10 cellular contexts compared by ENCODE assay signal in genomic region chr2:222424729-222425671, GRCh38. TPM values are rescaled to one million over a fixed set of nuclear protein-coding genes. Genes with fewer than 3 reads are reported as not detected.
DNase-seq lines count a peak whose midpoint lies in the region; ATAC-seq, FAIRE-seq and TF ChIP-seq lines count a peak whose summit lies in the region.
"Had no signal": no experiment of that assay in that cellular context is flagged by ENCODE, and none has a peak within 500 bp of the region (broad histone marks: within the 10 kb centered on the region; RNA-seq: fewer than 3 reads in every experiment).

No MANE protein-coding gene starts in this region.

- H3K4me1 ChIP-seq in endothelial cell of umbilical vein (ENCODE audit: control insufficient read depth, extremely low read depth, insufficient read depth, low read length), result no peaks in the 10 kb centered on the region

- dilution Hi-C loops in endothelial cell of umbilical vein (cut with MboI; ENCODE audit: extremely low pct_ligation_motif_present, low sequenced_read_pairs), result no loop called here

- H3K4me3 Mint-ChIP-seq in activated CD4-positive, alpha-beta T cell treated with anti-CD3 and anti-CD28 coated beads, Interleukin-2, amount 10 ng/mL, durations not matched to agents 7 days and 5 days, result peak overlapping the region; percentile 72
- peak overlapping the region; percentile 87 for H3K4me3 Mint-ChIP-seq in neural crest cell

- TF ChIP-seq CTCF in endothelial cell of umbilical vein (IDR thresholded peaks at IDR 0.05; ENCODE audit: extremely low read depth in 1 of 2, insufficient read depth in 1 of 2, low read depth in 1 of 2, low read length in 2 of 2), result no peak
- TF ChIP-seq CTCF in neural crest cell (conservative IDR thresholded peaks at IDR 0.05), result no peak

- H3K27ac Mint-ChIP-seq in activated CD4-positive, alpha-beta T cell treated with anti-CD3 and anti-CD28 coated beads, Interleukin-2, amount 10 ng/mL, durations not matched to agents 7 days and 5 days, result no peak overlapping the region
- no peak overlapping the region for H3K27ac Mint-ChIP-seq in neural crest cell (ENCODE audit: unreplicated experiment)

- no peaks in the 10 kb centered on the region for H3K9me3 ChIP-seq in endothelial cell of umbilical vein (replicated peaks; ENCODE audit: control insufficient read depth, insufficient read depth, low read length)

- POLR2A ChIA-PET in activated CD4-positive, alpha-beta T cell treated with anti-CD3 and anti-CD28 coated beads, Interleukin-2, amount 10 ng/mL, durations not matched to agents 7 days and 5 days (lab: Charles Lee), result no interaction called here
- POLR2A ChIA-PET in endothelial cell of umbilical vein (lab: Charles Lee), result no interaction called here

- ATAC-seq in HG03103 (IDR thresholded peaks at IDR 0.05; ENCODE audit: low read depth, unreplicated experiment), result peak; percentile 23

- no peak for TF ChIP-seq POLR2A in endothelial cell of umbilical vein (IDR thresholded peaks at IDR 0.05; ENCODE audit: low read depth, low read length)

- intact Hi-C loops in endothelial cell of umbilical vein (cut with micrococcal nuclease), result no loop called here

- no peaks in the 10 kb centered on the region for H3K9me1 ChIP-seq in endothelial cell of umbilical vein (replicated peaks; ENCODE audit: control insufficient read depth, extremely low read depth, insufficient read depth, low read length)

- H3K9ac ChIP-seq in endothelial cell of umbilical vein (replicated peaks; ENCODE audit: extremely low read depth, insufficient read depth, low read length), result no peak overlapping the region

- CTCF ChIA-PET in activated CD4-positive, alpha-beta T cell treated with anti-CD3 and anti-CD28 coated beads, Interleukin-2, amount 10 ng/mL, durations not matched to agents 7 days and 5 days (lab: Charles Lee), result no interaction called here
- CTCF ChIA-PET in endothelial cell of umbilical vein (lab: Charles Lee), result no interaction called here

- peaks cover 28 to 44% of the 10 kb centered on the region in 2 experiments for H3K27me3 ChIP-seq in endothelial cell of umbilical vein (ENCODE audit: control insufficient read depth in 2 of 2, insufficient read depth in 2 of 2, low read length in 2 of 2)

- H3K27me3 Mint-ChIP-seq in activated CD4-positive, alpha-beta T cell treated with anti-CD3 and anti-CD28 coated beads, Interleukin-2, amount 10 ng/mL, durations not matched to agents 7 days and 5 days, result peaks cover 43% of the 10 kb centered on the region
- peaks cover 82% of the 10 kb centered on the region for H3K27me3 Mint-ChIP-seq in neural crest cell (ENCODE audit: low read depth)

- FAIRE-seq in endothelial cell of umbilical vein (lab: Jason Lieb, UNC), result no peak
- FAIRE-seq: TTC549 had no signal

- BruUV-seq in endothelial cell of umbilical vein (replicated peaks; lab: Mats Ljungman, UMichigan), result no TSS peak

- no peak overlapping the region for H3K4me3 ChIP-seq in endothelial cell of umbilical vein (replicated peaks in 1 of 3; ENCODE audit: insufficient read depth in 1 of 3, low read depth in 1 of 3, low read length in 3 of 3)

- no peaks in the 10 kb centered on the region for H4K20me1 ChIP-seq in endothelial cell of umbilical vein (replicated peaks; ENCODE audit: control insufficient read depth, extremely low read depth, insufficient read depth, low read length)

- DNase-seq in NCI-H146 (lab: John Stamatoyannopoulos, UW) (peak; percentile 43), NCI-H146 treated with DMSO at 0.1 percent for 48 hours (lab: John Stamatoyannopoulos, UW; ENCODE audit: unreplicated experiment) (no peak), endothelial cell of umbilical vein (ENCODE audit: low read depth, low spot score) (no peak), neural crest cell (ENCODE audit: low read depth, low spot score) (peak; percentile 10), NK-92 (lab: John Stamatoyannopoulos, UW; ENCODE audit: unreplicated experiment) (no peak), OCI-M1 (lab: John Stamatoyannopoulos, UW) (no peak)
- peak; percentile 11 for DNase-seq in activated CD4-positive, alpha-beta T cell treated with anti-CD3 and anti-CD28 coated beads, Interleukin-2, amount 10 ng/mL, durations not matched to agents 7 days and 5 days

- peaks cover 4% of the 10 kb centered on the region for H3K36me3 Mint-ChIP-seq in activated CD4-positive, alpha-beta T cell treated with anti-CD3 and anti-CD28 coated beads, Interleukin-2, amount 10 ng/mL, durations not matched to agents 7 days and 5 days (ENCODE audit: low read depth)
- peaks cover 10% of the 10 kb centered on the region for H3K36me3 Mint-ChIP-seq in neural crest cell (ENCODE audit: low read depth)

- H3K27ac ChIP-seq in endothelial cell of umbilical vein (ENCODE audit: insufficient read depth, low read depth, low read length), result no peak overlapping the region

- H3K4me2 ChIP-seq in endothelial cell of umbilical vein (ENCODE audit: insufficient read depth, low read length), result no peak overlapping the region

- H3K36me3 ChIP-seq in endothelial cell of umbilical vein (ENCODE audit: control insufficient read depth in 2 of 2, extremely low read depth in 1 of 2, insufficient read depth in 2 of 2, low read length in 2 of 2), result no peaks in the 10 kb centered on the region

- peaks cover 2% of the 10 kb centered on the region for H3K9me3 Mint-ChIP-seq in activated CD4-positive, alpha-beta T cell treated with anti-CD3 and anti-CD28 coated beads, Interleukin-2, amount 10 ng/mL, durations not matched to agents 7 days and 5 days
- peaks cover 16% of the 10 kb centered on the region for H3K9me3 Mint-ChIP-seq in neural crest cell

- H2AFZ ChIP-seq in endothelial cell of umbilical vein (ENCODE audit: low read depth, low read length), result no peak overlapping the region

- H3K4me1 Mint-ChIP-seq in activated CD4-positive, alpha-beta T cell treated with anti-CD3 and anti-CD28 coated beads, Interleukin-2, amount 10 ng/mL, durations not matched to agents 7 days and 5 days, result peaks cover 24% of the 10 kb centered on the region
- peaks cover 24% of the 10 kb centered on the region for H3K4me1 Mint-ChIP-seq in neural crest cell

- H3K79me2 ChIP-seq in endothelial cell of umbilical vein (ENCODE audit: control insufficient read depth, insufficient read depth, low read length), result no peaks in the 10 kb centered on the region

TF ChIP-seq in endothelial cell of umbilical vein, 7 proteins besides CTCF, POLR2A, EP300 and RAD21:
- TF ChIP-seq EZH2 (IDR thresholded peaks at IDR 0.05; ENCODE audit: borderline replicate concordance, low read depth, low read length, severe bottlenecking), result peak; percentile 12
- no peak for TF ChIP-seq JUN (IDR thresholded peaks at IDR 0.05; ENCODE audit: borderline replicate concordance, insufficient read depth, insufficient read length, low read depth)

RNA-seq across cellular contexts. Expression of gene SGPP2, which starts 0.7 kb away (rescaled TPM):
- total RNA-seq in activated CD4-positive, alpha-beta T cell treated with anti-CD3 and anti-CD28 coated beads, Interleukin-2, amount 10 ng/mL, durations not matched to agents 7 days and 5 days, result under 1 TPM; 0.55 to 0.67 TPM
- not detected in 2 replicates for total RNA-seq in endothelial cell of umbilical vein
- not detected in 2 replicates for polyA plus RNA-seq in endothelial cell of umbilical vein
- polyA plus RNA-seq in endothelial cell of umbilical vein (2011; cell fraction: cytosol; rRNA removed), result not detected in 2 replicates
- not detected in 2 replicates for polyA plus RNA-seq in endothelial cell of umbilical vein (2011; cell fraction: nucleus; rRNA removed)
- polyA plus RNA-seq in endothelial cell of umbilical vein (2012), result 0.14 and 0.46 TPM in 2 replicates
- polyA minus RNA-seq in endothelial cell of umbilical vein, result not detected in 2 replicates
- polyA minus RNA-seq in endothelial cell of umbilical vein (2011; cell fraction: cytosol; rRNA and poly(A)+ RNA removed), result not detected
- polyA minus RNA-seq in endothelial cell of umbilical vein (2011; cell fraction: nucleus; rRNA and poly(A)+ RNA removed), result not detected in 2 replicates
- total RNA-seq in neural crest cell, result not detected in 2 replicates
- polyA plus RNA-seq: AG04450 had no signal

Comparison
In these comparisons a context has a peak if more than half of its experiments do, and no peak if none do; other contexts are left out.
1. DNase-seq: peak in NCI-H146 (single experiment), activated CD4-positive, alpha-beta T cell treated with anti-CD3 and anti-CD28 coated beads, Interleukin-2, amount 10 ng/mL, durations not matched to agents 7 days and 5 days (single experiment) and neural crest cell (single experiment); none in NCI-H146 treated with DMSO at 0.1 percent for 48 hours (single experiment), endothelial cell of umbilical vein (single experiment), NK-92 (single experiment) and OCI-M1 (single experiment).